8 cellular contexts compared by ENCODE assay signal in the genomic region with DNA sequence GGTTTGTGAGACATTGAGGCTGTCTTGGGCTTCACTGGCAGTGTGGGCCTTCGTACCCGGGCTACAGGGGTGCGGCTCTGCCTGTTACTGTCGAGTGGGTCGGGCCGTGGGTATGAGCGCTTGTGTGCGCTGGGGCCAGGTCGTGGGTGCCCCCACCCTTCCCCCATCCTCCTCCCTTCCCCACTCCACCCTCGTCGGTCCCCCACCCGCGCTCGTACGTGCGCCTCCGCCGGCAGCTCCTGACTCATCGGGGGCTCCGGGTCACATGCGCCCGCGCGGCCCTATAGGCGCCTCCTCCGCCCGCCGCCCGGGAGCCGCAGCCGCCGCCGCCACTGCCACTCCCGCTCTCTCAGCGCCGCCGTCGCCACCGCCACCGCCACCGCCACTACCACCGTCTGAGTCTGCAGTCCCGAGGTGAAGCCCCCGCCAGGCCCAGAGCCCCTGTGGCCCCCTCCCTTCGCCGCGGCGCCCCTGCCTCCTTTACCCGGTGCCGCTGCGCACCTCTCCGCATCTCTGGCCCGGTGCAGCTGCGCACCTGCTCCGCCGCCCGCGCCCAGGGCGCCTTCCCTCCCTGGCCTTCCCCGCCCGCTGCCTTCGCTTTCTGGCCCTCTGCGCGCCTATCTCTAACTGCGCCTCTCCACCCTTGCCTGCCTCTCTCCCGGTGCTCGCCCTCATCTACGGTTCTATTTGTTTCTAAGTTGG. TPM values are rescaled to one million over a fixed set of nuclear protein-coding genes. Genes with fewer than 3 reads are reported as not detected.
DNase-seq lines count a peak whose midpoint lies in the region; ATAC-seq, FAIRE-seq and TF ChIP-seq lines count a peak whose summit lies in the region.

A gene (plus strand): TSS at position 335 of the 702 bp plus-strand sequence. CDS start 1,253 bp downstream, outside the sequence.

- DNase-seq in NCI-H460 (ENCODE audit: extremely low read depth, low read depth): no peak
- peak in 2 of 3 experiments; percentile 59 to 63 for DNase-seq in activated CD8-positive, alpha-beta memory T cell treated with anti-CD3 and anti-CD28 coated beads for 48 hours (ENCODE audit: low read depth in 2 of 3, low spot score in 2 of 3)
- DNase-seq in H1 (ENCODE audit: low read depth in 1 of 2, low spot score in 2 of 2): peak in 1 of 2 experiments; percentile 72
- peak; percentile 48 for DNase-seq in mesendoderm
- peak; percentile 51 for DNase-seq in stimulated activated CD8-positive, alpha-beta memory T cell treated with anti-CD3 and anti-CD28 coated beads, Interleukin-15, amount 100 ng/mL, for 1 hour (ENCODE audit: low read depth)
- no peak for DNase-seq in KG1 (lab: John Stamatoyannopoulos, UW)

- H3K27me3 ChIP-seq in H1 (replicated peaks in 1 of 4; ENCODE audit: control insufficient read depth in 3 of 4, extremely low read depth in 1 of 4, insufficient read depth in 3 of 4, low read length in 3 of 4) (no peaks in the 10 kb centered on the region), mesendoderm (ENCODE audit: insufficient read depth, low read length, poor library complexity) (no peaks in the 10 kb centered on the region)

- ATAC-seq in HG02852 (IDR thresholded peaks at IDR 0.05; ENCODE audit: unreplicated experiment): peak; percentile 86

- WGBS in H1 (ENCODE audit: extremely low coverage in 1 of 2, insufficient coverage in 1 of 2, insufficient read length in 1 of 2, insufficient replicate concordance in 2 of 2, low coverage in 1 of 2, low lambda C conversion rate in 2 of 2, missing lambda C conversion rate in 1 of 2), 2 experiments: 5% methylated on average over 29 of the region's 68 CpGs; no CpG with 5 or more reads in 1 of the 2 experiments
- WGBS in mesendoderm (ENCODE audit: extremely low coverage, insufficient coverage, low lambda C conversion rate): no CpG with 5 or more reads among the region's 68 CpGs

- no peak for TF ChIP-seq CTCF in H1 (IDR thresholded peaks at IDR 0.05; ENCODE audit: control extremely low read depth in 1 of 3, insufficient read depth in 1 of 3, low read depth in 1 of 3, low read length in 3 of 3)

- H3K9me3 ChIP-seq in H1 (ENCODE audit: insufficient read depth in 2 of 2, low read depth in 1 of 2, low read length in 1 of 2): no peaks in the 10 kb centered on the region

- H3K79me1 ChIP-seq in H1 (ENCODE audit: low read depth, low read length): peaks cover 4% of the 10 kb centered on the region
- H3K79me1 ChIP-seq in mesendoderm (ENCODE audit: low read length): peaks cover 3% of the 10 kb centered on the region

- H3K4me1 ChIP-seq in H1 (replicated peaks in 1 of 4; ENCODE audit: control insufficient read depth in 3 of 4, insufficient read depth in 4 of 4, low read length in 3 of 4): peaks cover 0 to 18% (median 9%) of the 10 kb centered on the region in 4 experiments; a peak in 6 of 7 replicates
- H3K4me1 ChIP-seq in mesendoderm (ENCODE audit: control insufficient read depth, low read depth, low read length): peaks cover 5% of the 10 kb centered on the region

- no peak for TF ChIP-seq EP300 in H1 (IDR thresholded peaks at IDR 0.05; ENCODE audit: borderline replicate concordance in 1 of 2, low read depth in 2 of 2, low read length in 2 of 2)

- H3K4me2 ChIP-seq in H1 (ENCODE audit: insufficient read depth in 1 of 2, low read depth in 2 of 2, low read length in 2 of 2) (peak within 1 kb of the TSS; percentile 84 to 92), mesendoderm (ENCODE audit: low read length) (peak within 1 kb of the TSS; percentile 92)

- H4K5ac ChIP-seq in H1 (ENCODE audit: insufficient read length, low read depth, low read length) (peak within 1 kb of the TSS; percentile 23), mesendoderm (ENCODE audit: low read length) (no peak within 1 kb of the TSS)

- no peak within 1 kb of the TSS for H2AFZ ChIP-seq in H1 (ENCODE audit: low read length)

- H3K23ac ChIP-seq in H1 (ENCODE audit: insufficient read length) (no peak within 1 kb of the TSS), mesendoderm (ENCODE audit: low read length) (peak within 1 kb of the TSS; percentile 67)

- H2BK5ac ChIP-seq in H1 (ENCODE audit: low read depth, low read length): peak within 1 kb of the TSS; percentile 60; the same call in 1 of the 2 replicates
- no peak within 1 kb of the TSS for H2BK5ac ChIP-seq in mesendoderm (ENCODE audit: low read length)

- peaks cover 11% of the 10 kb centered on the region; the same call in 1 of the 2 replicates for H3K23me2 ChIP-seq in H1 (ENCODE audit: low read depth, low read length)

- peak within 1 kb of the TSS; percentile 43 to 74 (median 55) for H3K9ac ChIP-seq in H1 (replicated peaks in 1 of 4; ENCODE audit: extremely low read depth in 1 of 4, low read depth in 3 of 4, low read length in 3 of 4)
- H3K9ac ChIP-seq in mesendoderm (ENCODE audit: low read length): peak within 1 kb of the TSS; percentile 75

- H3K14ac ChIP-seq in H1 (ENCODE audit: insufficient read length): no peak within 1 kb of the TSS

- H3K56ac ChIP-seq in H1 (replicated peaks; ENCODE audit: insufficient read length, low read depth, low read length) (peak within 1 kb of the TSS; percentile 10), mesendoderm (ENCODE audit: low read length) (peak within 1 kb of the TSS; percentile 83)

- TF ChIP-seq POLR2A in GM15510 (IDR thresholded peaks at IDR 0.05; ENCODE audit: borderline replicate concordance, extremely low read depth, insufficient read length) (peak; percentile 55), H1 (IDR thresholded peaks at IDR 0.05; ENCODE audit: control extremely low read depth in 1 of 2, low read depth in 2 of 2, low read length in 2 of 2) (no peak)

- H4K20me1 ChIP-seq in H1 (replicated peaks in 1 of 2; ENCODE audit: control insufficient read depth in 1 of 2, insufficient read depth in 2 of 2, low read length in 2 of 2): peaks cover 0 to 2% of the 10 kb centered on the region in 2 experiments

- H2BK20ac ChIP-seq in H1 (ENCODE audit: low read length): peak within 1 kb of the TSS; percentile 48; the same call in 1 of the 2 replicates

- H3K4ac ChIP-seq in H1 (replicated peaks; ENCODE audit: insufficient read length, low read depth, low read length) (peak within 1 kb of the TSS; percentile 94), mesendoderm (ENCODE audit: low read depth, low read length) (peak within 1 kb of the TSS; percentile 20)

- H2BK120ac ChIP-seq in H1 (replicated peaks; ENCODE audit: low read depth, low read length) (peak within 1 kb of the TSS; percentile 55), mesendoderm (ENCODE audit: low read depth, low read length) (no peak within 1 kb of the TSS)

- H3K27ac ChIP-seq in H1 (ENCODE audit: low read depth, low read length) (0 out of 2 replicates have a peak within 1 kb of the TSS, but pooled peaks have one; percentile 26), mesendoderm (ENCODE audit: low read depth, low read length) (no peak within 1 kb of the TSS)

- H2AK5ac ChIP-seq in H1 (ENCODE audit: low read depth, low read length) (no peak within 1 kb of the TSS), mesendoderm (ENCODE audit: low read length) (no peak within 1 kb of the TSS)

- peak within 1 kb of the TSS; percentile 75; the same call in 1 of the 2 replicates for H2BK15ac ChIP-seq in H1 (ENCODE audit: low read length)
- H2BK15ac ChIP-seq in mesendoderm (replicated peaks; ENCODE audit: low read depth): no peak within 1 kb of the TSS

- CTCF ChIA-PET in H1 (lab: Charles Lee; ENCODE audit: partially characterized antibody): interaction anchor here (0.7 to 9.3 kb wide), 7 partner anchors 9 to 55 kb away, joined by 3 to 74 read pairs (median 8); a partner anchor contains a TSS

- H4K8ac ChIP-seq in H1 (ENCODE audit: extremely low read depth, insufficient read depth, low read length): peak within 1 kb of the TSS; percentile 88
- H4K8ac ChIP-seq in mesendoderm (ENCODE audit: low read depth, low read length): no peak within 1 kb of the TSS

- no peak for FAIRE-seq in H1 (lab: Jason Lieb, UNC)

- peak within 1 kb of the TSS; percentile 62 for H4K91ac ChIP-seq in H1 (replicated peaks; ENCODE audit: insufficient read length, low read length)

- H3K79me2 ChIP-seq in H1 (ENCODE audit: control insufficient read depth in 1 of 2, insufficient read depth in 2 of 2, low read length in 2 of 2) (peaks cover 0 to 9% of the 10 kb centered on the region in 2 experiments; a peak in 1 of 4 replicates), mesendoderm (ENCODE audit: control insufficient read depth, insufficient read depth, low read length) (no peaks in the 10 kb centered on the region)

- TF ChIP-seq RAD21 in H1 (IDR thresholded peaks at IDR 0.05 in 1 of 2, conservative IDR thresholded peaks at IDR 0.05 in 1 of 2; ENCODE audit: low read depth in 2 of 2, low read length in 2 of 2): no peak

- POLR2A ChIA-PET in H1 (lab: Charles Lee; ENCODE audit: partially characterized antibody): interaction anchor here (0.7 to 39.6 kb wide), 9 partner anchors 10 to 86 kb away, joined by 3 to 1027 read pairs (median 5); a partner anchor contains a TSS

- H3K18ac ChIP-seq in H1 (ENCODE audit: extremely low read depth, low read length) (peak within 1 kb of the TSS; percentile 87), mesendoderm (ENCODE audit: low read length) (peak within 1 kb of the TSS; percentile 19)

- peak within 1 kb of the TSS; percentile 87; the same call in 1 of the 2 replicates for H2BK12ac ChIP-seq in H1 (ENCODE audit: low read depth, low read length)

- H3K4me3 ChIP-seq in H1 (ENCODE audit: extremely low read depth in 1 of 4, insufficient read depth in 2 of 4, low read depth in 3 of 4, low read length in 4 of 4) (peak within 1 kb of the TSS; percentile 67 to 86 (median 78)), mesendoderm (ENCODE audit: low read length) (peak within 1 kb of the TSS; percentile 42)

- H3K36me3 ChIP-seq in H1 (ENCODE audit: control insufficient read depth in 2 of 4, insufficient read depth in 4 of 4, low read length in 3 of 4): peaks cover 7 to 34% (median 19%) of the 10 kb centered on the region in 4 experiments; a peak in 7 of 8 replicates
- peaks cover 2% of the 10 kb centered on the region for H3K36me3 ChIP-seq in mesendoderm (ENCODE audit: control insufficient read depth, insufficient read depth, low read length)

TF ChIP-seq in H1, 55 proteins besides CTCF, POLR2A, EP300 and RAD21 (continues in another document):
- TF ChIP-seq ASH2L (IDR thresholded peaks at IDR 0.05; ENCODE audit: low read length) (peak; percentile 83), CREB1 (IDR thresholded peaks at IDR 0.05) (0 out of 2 replicates have a peak, but pooled peaks have one; percentile 15)

RNA-seq across cellular contexts. Expression of the gene that starts here (rescaled TPM):
- total RNA-seq in NCI-H460 (2014; rRNA removed; shearing (Covaris generic)): 12.4 and 13.2 TPM in 2 replicates
- 17.1 and 18.4 TPM in 2 replicates for polyA plus RNA-seq in NCI-H460 (2014; cell fraction: nucleus; rRNA removed)
- 90.9 and 92.4 TPM in 2 replicates for total RNA-seq in H1 (2021; fragmentation: NEBNext Ultra II Directional; extraction: Animal tissue kit (Norgen Biotek cat#: 25700))
- polyA plus RNA-seq in H1 (2011; rRNA removed): 102 and 126 TPM in 2 replicates
- polyA plus RNA-seq in H1 (2011; cell fraction: cytosol; rRNA removed): 137 TPM
- polyA plus RNA-seq in H1 (2011; cell fraction: nucleus; rRNA removed): 300 TPM
- polyA plus RNA-seq in H1 (2012, experiment 1 of 2): 110 to 167 TPM (median 137 TPM) in 4 replicates
- polyA plus RNA-seq in H1 (2012, experiment 2 of 2): 110 TPM
- polyA plus RNA-seq in H1 (2013, experiment 1 of 2): 47.4 TPM
- 42.8 TPM for polyA plus RNA-seq in H1 (2013, experiment 2 of 2)
- 82.7 and 92.1 TPM in 2 replicates for polyA minus RNA-seq in H1 (2011; rRNA and poly(A)+ RNA removed)
- 37.7 TPM for polyA minus RNA-seq in H1 (2011; cell fraction: cytosol; rRNA and poly(A)+ RNA removed)
- polyA minus RNA-seq in H1 (2011; cell fraction: nucleus; rRNA and poly(A)+ RNA removed): 66.1 TPM
- 12.1 TPM for polyA plus RNA-seq in mesendoderm (2013, experiment 1 of 2)
- 12.4 TPM for polyA plus RNA-seq in mesendoderm (2013, experiment 2 of 2)

Comparison
In these comparisons a context has a peak if more than half of its experiments do, and no peak if none do; other contexts are left out.
1. DNase-seq: peak in activated CD8-positive, alpha-beta memory T cell treated with anti-CD3 and anti-CD28 coated beads for 48 hours (2 of 3), mesendoderm (single experiment) and stimulated activated CD8-positive, alpha-beta memory T cell treated with anti-CD3 and anti-CD28 coated beads, Interleukin-15, amount 100 ng/mL, for 1 hour (single experiment); none in NCI-H460 (single experiment) and KG1 (single experiment).